28 cellular contexts compared by ENCODE assay signal in genomic region chr10:59143550-59143949, GRCh38. TPM values are rescaled to one million over a fixed set of nuclear protein-coding genes. Genes with fewer than 3 reads are reported as not detected.
"Had no signal": no experiment of that assay in that cellular context is flagged by ENCODE, and none has a peak within 500 bp of the region (broad histone marks: within the 10 kb centered on the region; RNA-seq: fewer than 3 reads in every experiment).

No MANE protein-coding gene starts in this region.

- H3K4me3 ChIP-seq: left lung, lower lobe of right lung, pancreas, prostate gland, skin epidermis, suprapubic skin, thoracic aorta, tibial nerve, uterus had no signal

- H3K27me3 ChIP-seq: left lung, pancreas, suprapubic skin, tibial nerve, uterus had no signal

- ATAC-seq: left colon; left lung; lower lobe of right lung; natural killer cell; pancreas; right cardiac atrium; sciatic nerve; stimulated activated effector memory CD8-positive, alpha-beta T cell treated with anti-CD3 and anti-CD28 coated beads, Interleukin-12 subunit alpha, Interleukin-12 subunit beta, amount 100 ng/mL, for 72 hours had no signal

- H3K27ac ChIP-seq: left lung, lower lobe of right lung, pancreas, prostate gland, skin epidermis, suprapubic skin, thoracic aorta, tibial nerve, uterus had no signal

- H3K36me3 ChIP-seq: left lung, lower lobe of right lung, pancreas, prostate gland, suprapubic skin, thoracic aorta, tibial nerve, uterus had no signal

- H3K9me3 ChIP-seq: left lung, lower lobe of right lung, pancreas, prostate gland, suprapubic skin, thoracic aorta, tibial nerve, uterus had no signal

- DNase-seq: hypothalamus; immature natural killer cell; kidney; left colon; left lung; lower lobe of right lung; mammary epithelial cell; mesenchymal stem cell; natural killer cell; nucleus accumbens; pancreas; posterior cingulate gyrus; retina; right cardiac atrium; stimulated activated CD4-positive, alpha-beta T cell treated with anti-CD3 and anti-CD28 coated beads, Interleukin-12 subunit alpha, Interleukin-12 subunit beta, amount 100 ng/mL, for 4 hours; stimulated activated CD4-positive, alpha-beta T cell treated with anti-CD3 and anti-CD28 coated beads, Interleukin-15, amount 100 ng/mL, for 24 hours; stimulated activated CD4-positive, alpha-beta T cell treated with anti-CD3 and anti-CD28 coated beads, Interleukin-2, amount 100 ng/mL, for 24 hours; stimulated activated CD4-positive, alpha-beta T cell treated with anti-CD3 and anti-CD28 coated beads, Interleukin-4, amount 100 ng/mL, for 1 hour; stimulated activated naive CD4-positive, alpha-beta T cell; uterus had no signal

- H3K4me1 ChIP-seq: left lung, lower lobe of right lung, pancreas, prostate gland, suprapubic skin, uterus had no signal

RNA-seq across cellular contexts. Expression of gene PHYHIPL, which starts 32.9 kb away (rescaled TPM):
- total RNA-seq: left lung, lower lobe of right lung, natural killer cell, osteoblast had no signal
- polyA plus RNA-seq: immature natural killer cell had no signal
